Comparison of ENCODE assay signal across 3 cellular contexts in the genomic region with DNA sequence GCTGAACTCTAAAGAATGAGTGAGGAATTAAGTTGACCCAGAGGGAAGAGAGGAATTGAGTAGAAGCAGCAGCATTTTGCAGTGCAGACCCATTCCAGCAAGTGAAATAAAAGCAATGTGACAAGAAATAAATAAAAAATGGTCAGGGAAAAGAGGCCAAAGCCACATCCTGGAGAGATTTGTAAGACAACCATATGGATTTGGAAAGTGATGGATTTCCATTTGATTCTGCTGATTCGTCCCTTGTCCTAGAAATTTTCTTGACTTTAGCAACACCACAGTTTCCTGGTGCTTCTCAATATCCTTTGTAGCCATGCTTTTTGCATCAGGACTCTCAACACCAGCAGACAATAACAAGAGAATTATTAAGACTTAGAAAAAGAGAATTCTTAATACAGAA.
A peak's percentile ranks its signal among the peaks of the same experiment; 100 is the strongest.
TF ChIP-seq lines count a peak whose summit lies in the region.

No MANE protein-coding gene starts in this region.

TF ChIP-seq in SK-N-SH, 30 proteins besides CTCF, POLR2A, EP300 and RAD21:
- TF ChIP-seq, protein P1, sequence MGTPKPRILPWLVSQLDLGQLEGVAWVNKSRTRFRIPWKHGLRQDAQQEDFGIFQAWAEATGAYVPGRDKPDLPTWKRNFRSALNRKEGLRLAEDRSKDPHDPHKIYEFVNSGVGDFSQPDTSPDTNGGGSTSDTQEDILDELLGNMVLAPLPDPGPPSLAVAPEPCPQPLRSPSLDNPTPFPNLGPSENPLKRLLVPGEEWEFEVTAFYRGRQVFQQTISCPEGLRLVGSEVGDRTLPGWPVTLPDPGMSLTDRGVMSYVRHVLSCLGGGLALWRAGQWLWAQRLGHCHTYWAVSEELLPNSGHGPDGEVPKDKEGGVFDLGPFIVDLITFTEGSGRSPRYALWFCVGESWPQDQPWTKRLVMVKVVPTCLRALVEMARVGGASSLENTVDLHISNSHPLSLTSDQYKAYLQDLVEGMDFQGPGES (IDR thresholded peaks at IDR 0.05; ENCODE audit: low read depth, low read length) = no peak
- TF ChIP-seq FOSL2 (IDR thresholded peaks at IDR 0.05; ENCODE audit: borderline replicate concordance, low read depth) = no peak
- TF ChIP-seq, protein P2, sequence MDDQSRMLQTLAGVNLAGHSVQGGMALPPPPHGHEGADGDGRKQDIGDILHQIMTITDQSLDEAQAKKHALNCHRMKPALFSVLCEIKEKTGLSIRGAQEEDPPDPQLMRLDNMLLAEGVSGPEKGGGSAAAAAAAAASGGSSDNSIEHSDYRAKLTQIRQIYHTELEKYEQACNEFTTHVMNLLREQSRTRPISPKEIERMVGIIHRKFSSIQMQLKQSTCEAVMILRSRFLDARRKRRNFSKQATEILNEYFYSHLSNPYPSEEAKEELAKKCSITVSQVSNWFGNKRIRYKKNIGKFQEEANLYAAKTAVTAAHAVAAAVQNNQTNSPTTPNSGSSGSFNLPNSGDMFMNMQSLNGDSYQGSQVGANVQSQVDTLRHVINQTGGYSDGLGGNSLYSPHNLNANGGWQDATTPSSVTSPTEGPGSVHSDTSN (IDR thresholded peaks at IDR 0.05) = peak; percentile 44; the same call in 1 of the 2 replicates
- TF ChIP-seq RXRA (IDR thresholded peaks at IDR 0.05; ENCODE audit: borderline replicate concordance, low read depth) = no peak
- TF ChIP-seq GABPA (IDR thresholded peaks at IDR 0.05; ENCODE audit: low read depth) = no peak
TF ChIP-seq in SK-N-SH: peak in this region for 1.

TF ChIP-seq in SK-N-SH treated with all-trans-retinoic acid at 6 μM for 48 hours, 23 proteins besides CTCF, POLR2A, EP300 and RAD21 (continued from another document):
- TF ChIP-seq, protein P3, sequence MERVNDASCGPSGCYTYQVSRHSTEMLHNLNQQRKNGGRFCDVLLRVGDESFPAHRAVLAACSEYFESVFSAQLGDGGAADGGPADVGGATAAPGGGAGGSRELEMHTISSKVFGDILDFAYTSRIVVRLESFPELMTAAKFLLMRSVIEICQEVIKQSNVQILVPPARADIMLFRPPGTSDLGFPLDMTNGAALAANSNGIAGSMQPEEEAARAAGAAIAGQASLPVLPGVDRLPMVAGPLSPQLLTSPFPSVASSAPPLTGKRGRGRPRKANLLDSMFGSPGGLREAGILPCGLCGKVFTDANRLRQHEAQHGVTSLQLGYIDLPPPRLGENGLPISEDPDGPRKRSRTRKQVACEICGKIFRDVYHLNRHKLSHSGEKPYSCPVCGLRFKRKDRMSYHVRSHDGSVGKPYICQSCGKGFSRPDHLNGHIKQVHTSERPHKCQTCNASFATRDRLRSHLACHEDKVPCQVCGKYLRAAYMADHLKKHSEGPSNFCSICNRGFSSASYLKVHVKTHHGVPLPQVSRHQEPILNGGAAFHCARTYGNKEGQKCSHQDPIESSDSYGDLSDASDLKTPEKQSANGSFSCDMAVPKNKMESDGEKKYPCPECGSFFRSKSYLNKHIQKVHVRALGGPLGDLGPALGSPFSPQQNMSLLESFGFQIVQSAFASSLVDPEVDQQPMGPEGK (CRISPR knock-in tag; IDR thresholded peaks at IDR 0.05; ENCODE audit: borderline replicate concordance) = no peak
- TF ChIP-seq, protein P4, sequence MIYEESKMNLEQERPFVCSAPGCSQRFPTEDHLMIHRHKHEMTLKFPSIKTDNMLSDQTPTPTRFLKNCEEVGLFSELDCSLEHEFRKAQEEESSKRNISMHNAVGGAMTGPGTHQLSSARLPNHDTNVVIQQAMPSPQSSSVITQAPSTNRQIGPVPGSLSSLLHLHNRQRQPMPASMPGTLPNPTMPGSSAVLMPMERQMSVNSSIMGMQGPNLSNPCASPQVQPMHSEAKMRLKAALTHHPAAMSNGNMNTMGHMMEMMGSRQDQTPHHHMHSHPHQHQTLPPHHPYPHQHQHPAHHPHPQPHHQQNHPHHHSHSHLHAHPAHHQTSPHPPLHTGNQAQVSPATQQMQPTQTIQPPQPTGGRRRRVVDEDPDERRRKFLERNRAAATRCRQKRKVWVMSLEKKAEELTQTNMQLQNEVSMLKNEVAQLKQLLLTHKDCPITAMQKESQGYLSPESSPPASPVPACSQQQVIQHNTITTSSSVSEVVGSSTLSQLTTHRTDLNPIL (CRISPR knock-in tag; IDR thresholded peaks at IDR 0.05; ENCODE audit: low read depth) = no peak
- no peak for TF ChIP-seq OSR1 (CRISPR knock-in tag; IDR thresholded peaks at IDR 0.05)
- no peak for TF ChIP-seq ARNTL (CRISPR knock-in tag; IDR thresholded peaks at IDR 0.05; ENCODE audit: borderline replicate concordance, low read depth)
- no peak for TF ChIP-seq RARB (CRISPR knock-in tag; IDR thresholded peaks at IDR 0.05)
- no peak for TF ChIP-seq ZNF565 (CRISPR knock-in tag; conservative IDR thresholded peaks at IDR 0.05; ENCODE audit: low read depth)
- no peak for TF ChIP-seq ZNF8 (CRISPR knock-in tag; IDR thresholded peaks at IDR 0.05)
- no peak for TF ChIP-seq TOX (CRISPR knock-in tag; IDR thresholded peaks at IDR 0.05; ENCODE audit: borderline replicate concordance)
- TF ChIP-seq ZC3H10 (CRISPR knock-in tag; IDR thresholded peaks at IDR 0.05) = no peak
- TF ChIP-seq, protein P5, sequence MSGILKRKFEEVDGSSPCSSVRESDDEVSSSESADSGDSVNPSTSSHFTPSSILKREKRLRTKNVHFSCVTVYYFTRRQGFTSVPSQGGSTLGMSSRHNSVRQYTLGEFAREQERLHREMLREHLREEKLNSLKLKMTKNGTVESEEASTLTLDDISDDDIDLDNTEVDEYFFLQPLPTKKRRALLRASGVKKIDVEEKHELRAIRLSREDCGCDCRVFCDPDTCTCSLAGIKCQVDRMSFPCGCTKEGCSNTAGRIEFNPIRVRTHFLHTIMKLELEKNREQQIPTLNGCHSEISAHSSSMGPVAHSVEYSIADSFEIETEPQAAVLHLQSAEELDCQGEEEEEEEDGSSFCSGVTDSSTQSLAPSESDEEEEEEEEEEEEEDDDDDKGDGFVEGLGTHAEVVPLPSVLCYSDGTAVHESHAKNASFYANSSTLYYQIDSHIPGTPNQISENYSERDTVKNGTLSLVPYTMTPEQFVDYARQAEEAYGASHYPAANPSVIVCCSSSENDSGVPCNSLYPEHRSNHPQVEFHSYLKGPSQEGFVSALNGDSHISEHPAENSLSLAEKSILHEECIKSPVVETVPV (CRISPR knock-in tag; IDR thresholded peaks at IDR 0.05) = no peak
- TF ChIP-seq TCF4 (CRISPR knock-in tag; IDR thresholded peaks at IDR 0.05; ENCODE audit: borderline replicate concordance) = no peak

TF ChIP-seq in GM23338, 12 proteins besides CTCF, POLR2A, EP300 and RAD21:
- TF ChIP-seq, protein P6, sequence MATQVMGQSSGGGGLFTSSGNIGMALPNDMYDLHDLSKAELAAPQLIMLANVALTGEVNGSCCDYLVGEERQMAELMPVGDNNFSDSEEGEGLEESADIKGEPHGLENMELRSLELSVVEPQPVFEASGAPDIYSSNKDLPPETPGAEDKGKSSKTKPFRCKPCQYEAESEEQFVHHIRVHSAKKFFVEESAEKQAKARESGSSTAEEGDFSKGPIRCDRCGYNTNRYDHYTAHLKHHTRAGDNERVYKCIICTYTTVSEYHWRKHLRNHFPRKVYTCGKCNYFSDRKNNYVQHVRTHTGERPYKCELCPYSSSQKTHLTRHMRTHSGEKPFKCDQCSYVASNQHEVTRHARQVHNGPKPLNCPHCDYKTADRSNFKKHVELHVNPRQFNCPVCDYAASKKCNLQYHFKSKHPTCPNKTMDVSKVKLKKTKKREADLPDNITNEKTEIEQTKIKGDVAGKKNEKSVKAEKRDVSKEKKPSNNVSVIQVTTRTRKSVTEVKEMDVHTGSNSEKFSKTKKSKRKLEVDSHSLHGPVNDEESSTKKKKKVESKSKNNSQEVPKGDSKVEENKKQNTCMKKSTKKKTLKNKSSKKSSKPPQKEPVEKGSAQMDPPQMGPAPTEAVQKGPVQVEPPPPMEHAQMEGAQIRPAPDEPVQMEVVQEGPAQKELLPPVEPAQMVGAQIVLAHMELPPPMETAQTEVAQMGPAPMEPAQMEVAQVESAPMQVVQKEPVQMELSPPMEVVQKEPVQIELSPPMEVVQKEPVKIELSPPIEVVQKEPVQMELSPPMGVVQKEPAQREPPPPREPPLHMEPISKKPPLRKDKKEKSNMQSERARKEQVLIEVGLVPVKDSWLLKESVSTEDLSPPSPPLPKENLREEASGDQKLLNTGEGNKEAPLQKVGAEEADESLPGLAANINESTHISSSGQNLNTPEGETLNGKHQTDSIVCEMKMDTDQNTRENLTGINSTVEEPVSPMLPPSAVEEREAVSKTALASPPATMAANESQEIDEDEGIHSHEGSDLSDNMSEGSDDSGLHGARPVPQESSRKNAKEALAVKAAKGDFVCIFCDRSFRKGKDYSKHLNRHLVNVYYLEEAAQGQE (IDR thresholded peaks at IDR 0.05; ENCODE audit: unreplicated experiment) = no peak
- TF ChIP-seq STAT1 (IDR thresholded peaks at IDR 0.05; ENCODE audit: unreplicated experiment) (no peak), NANOG (IDR thresholded peaks at IDR 0.05; ENCODE audit: borderline replicate concordance) (no peak), POLR2AphosphoS5 (IDR thresholded peaks at IDR 0.05; ENCODE audit: low read depth) (no peak), ZNF114 (CRISPR knock-in tag; IDR thresholded peaks at IDR 0.05) (no peak), JUNB (IDR thresholded peaks at IDR 0.05; ENCODE audit: unreplicated experiment) (no peak), EZH2 (IDR thresholded peaks at IDR 0.05; ENCODE audit: low read depth, unreplicated experiment) (no peak)
- TF ChIP-seq, protein P7, sequence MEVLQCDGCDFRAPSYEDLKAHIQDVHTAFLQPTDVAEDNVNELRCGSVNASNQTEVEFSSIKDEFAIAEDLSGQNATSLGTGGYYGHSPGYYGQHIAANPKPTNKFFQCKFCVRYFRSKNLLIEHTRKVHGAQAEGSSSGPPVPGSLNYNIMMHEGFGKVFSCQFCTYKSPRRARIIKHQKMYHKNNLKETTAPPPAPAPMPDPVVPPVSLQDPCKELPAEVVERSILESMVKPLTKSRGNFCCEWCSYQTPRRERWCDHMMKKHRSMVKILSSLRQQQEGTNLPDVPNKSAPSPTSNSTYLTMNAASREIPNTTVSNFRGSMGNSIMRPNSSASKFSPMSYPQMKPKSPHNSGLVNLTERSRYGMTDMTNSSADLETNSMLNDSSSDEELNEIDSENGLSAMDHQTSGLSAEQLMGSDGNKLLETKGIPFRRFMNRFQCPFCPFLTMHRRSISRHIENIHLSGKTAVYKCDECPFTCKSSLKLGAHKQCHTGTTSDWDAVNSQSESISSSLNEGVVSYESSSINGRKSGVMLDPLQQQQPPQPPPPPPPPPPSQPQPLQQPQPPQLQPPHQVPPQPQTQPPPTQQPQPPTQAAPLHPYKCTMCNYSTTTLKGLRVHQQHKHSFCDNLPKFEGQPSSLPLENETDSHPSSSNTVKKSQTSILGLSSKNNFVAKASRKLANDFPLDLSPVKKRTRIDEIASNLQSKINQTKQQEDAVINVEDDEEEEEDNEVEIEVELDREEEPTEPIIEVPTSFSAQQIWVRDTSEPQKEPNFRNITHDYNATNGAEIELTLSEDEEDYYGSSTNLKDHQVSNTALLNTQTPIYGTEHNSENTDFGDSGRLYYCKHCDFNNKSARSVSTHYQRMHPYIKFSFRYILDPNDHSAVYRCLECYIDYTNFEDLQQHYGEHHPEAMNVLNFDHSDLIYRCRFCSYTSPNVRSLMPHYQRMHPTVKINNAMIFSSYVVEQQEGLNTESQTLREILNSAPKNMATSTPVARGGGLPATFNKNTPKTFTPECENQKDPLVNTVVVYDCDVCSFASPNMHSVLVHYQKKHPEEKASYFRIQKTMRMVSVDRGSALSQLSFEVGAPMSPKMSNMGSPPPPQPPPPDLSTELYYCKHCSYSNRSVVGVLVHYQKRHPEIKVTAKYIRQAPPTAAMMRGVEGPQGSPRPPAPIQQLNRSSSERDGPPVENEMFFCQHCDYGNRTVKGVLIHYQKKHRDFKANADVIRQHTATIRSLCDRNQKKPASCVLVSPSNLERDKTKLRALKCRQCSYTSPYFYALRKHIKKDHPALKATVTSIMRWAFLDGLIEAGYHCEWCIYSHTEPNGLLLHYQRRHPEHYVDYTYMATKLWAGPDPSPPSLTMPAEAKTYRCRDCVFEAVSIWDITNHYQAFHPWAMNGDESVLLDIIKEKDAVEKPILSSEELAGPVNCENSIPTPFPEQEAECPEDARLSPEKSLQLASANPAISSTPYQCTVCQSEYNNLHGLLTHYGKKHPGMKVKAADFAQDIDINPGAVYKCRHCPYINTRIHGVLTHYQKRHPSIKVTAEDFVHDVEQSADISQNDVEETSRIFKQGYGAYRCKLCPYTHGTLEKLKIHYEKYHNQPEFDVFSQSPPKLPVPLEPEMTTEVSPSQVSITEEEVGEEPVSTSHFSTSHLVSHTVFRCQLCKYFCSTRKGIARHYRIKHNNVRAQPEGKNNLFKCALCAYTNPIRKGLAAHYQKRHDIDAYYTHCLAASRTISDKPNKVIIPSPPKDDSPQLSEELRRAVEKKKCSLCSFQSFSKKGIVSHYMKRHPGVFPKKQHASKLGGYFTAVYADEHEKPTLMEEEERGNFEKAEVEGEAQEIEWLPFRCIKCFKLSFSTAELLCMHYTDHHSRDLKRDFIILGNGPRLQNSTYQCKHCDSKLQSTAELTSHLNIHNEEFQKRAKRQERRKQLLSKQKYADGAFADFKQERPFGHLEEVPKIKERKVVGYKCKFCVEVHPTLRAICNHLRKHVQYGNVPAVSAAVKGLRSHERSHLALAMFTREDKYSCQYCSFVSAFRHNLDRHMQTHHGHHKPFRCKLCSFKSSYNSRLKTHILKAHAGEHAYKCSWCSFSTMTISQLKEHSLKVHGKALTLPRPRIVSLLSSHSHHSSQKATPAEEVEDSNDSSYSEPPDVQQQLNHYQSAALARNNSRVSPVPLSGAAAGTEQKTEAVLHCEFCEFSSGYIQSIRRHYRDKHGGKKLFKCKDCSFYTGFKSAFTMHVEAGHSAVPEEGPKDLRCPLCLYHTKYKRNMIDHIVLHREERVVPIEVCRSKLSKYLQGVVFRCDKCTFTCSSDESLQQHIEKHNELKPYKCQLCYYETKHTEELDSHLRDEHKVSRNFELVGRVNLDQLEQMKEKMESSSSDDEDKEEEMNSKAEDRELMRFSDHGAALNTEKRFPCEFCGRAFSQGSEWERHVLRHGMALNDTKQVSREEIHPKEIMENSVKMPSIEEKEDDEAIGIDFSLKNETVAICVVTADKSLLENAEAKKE (CRISPR knock-in tag; IDR thresholded peaks at IDR 0.05) = no peak
- TF ChIP-seq, protein P8, sequence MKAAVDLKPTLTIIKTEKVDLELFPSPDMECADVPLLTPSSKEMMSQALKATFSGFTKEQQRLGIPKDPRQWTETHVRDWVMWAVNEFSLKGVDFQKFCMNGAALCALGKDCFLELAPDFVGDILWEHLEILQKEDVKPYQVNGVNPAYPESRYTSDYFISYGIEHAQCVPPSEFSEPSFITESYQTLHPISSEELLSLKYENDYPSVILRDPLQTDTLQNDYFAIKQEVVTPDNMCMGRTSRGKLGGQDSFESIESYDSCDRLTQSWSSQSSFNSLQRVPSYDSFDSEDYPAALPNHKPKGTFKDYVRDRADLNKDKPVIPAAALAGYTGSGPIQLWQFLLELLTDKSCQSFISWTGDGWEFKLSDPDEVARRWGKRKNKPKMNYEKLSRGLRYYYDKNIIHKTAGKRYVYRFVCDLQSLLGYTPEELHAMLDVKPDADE (IDR thresholded peaks at IDR 0.05) = no peak
